Comparison of ENCODE assay signal across 2 cellular contexts in genomic region chr5:2128696-2129340, GRCh38.
TF ChIP-seq lines count a peak whose summit lies in the region.

No MANE protein-coding gene starts in this region.

TF ChIP-seq in GM23338, 12 proteins besides CTCF, POLR2A, EP300 and RAD21 (continued from another document):
- TF ChIP-seq ZNF462 (CRISPR knock-in tag; IDR thresholded peaks at IDR 0.05), result no peak
- TF ChIP-seq STAT1 (IDR thresholded peaks at IDR 0.05; ENCODE audit: unreplicated experiment), result no peak
- no peak for TF ChIP-seq NANOG (IDR thresholded peaks at IDR 0.05; ENCODE audit: borderline replicate concordance)
- TF ChIP-seq CREB1 (CRISPR knock-in tag; IDR thresholded peaks at IDR 0.05; ENCODE audit: low read depth), result no peak
- TF ChIP-seq ZNF331 (CRISPR knock-in tag; IDR thresholded peaks at IDR 0.05; ENCODE audit: low read depth), result no peak

TF ChIP-seq in SK-N-SH treated with all-trans-retinoic acid at 6 μM for 48 hours, 23 proteins besides CTCF, POLR2A, EP300 and RAD21 (continued from another document):
- TF ChIP-seq CSRNP3 (CRISPR knock-in tag; IDR thresholded peaks at IDR 0.05) (no peak), POU6F1 (CRISPR knock-in tag; IDR thresholded peaks at IDR 0.05; ENCODE audit: borderline replicate concordance, low read depth) (no peak)
